8 cellular contexts compared by ENCODE assay signal in the genomic region with DNA sequence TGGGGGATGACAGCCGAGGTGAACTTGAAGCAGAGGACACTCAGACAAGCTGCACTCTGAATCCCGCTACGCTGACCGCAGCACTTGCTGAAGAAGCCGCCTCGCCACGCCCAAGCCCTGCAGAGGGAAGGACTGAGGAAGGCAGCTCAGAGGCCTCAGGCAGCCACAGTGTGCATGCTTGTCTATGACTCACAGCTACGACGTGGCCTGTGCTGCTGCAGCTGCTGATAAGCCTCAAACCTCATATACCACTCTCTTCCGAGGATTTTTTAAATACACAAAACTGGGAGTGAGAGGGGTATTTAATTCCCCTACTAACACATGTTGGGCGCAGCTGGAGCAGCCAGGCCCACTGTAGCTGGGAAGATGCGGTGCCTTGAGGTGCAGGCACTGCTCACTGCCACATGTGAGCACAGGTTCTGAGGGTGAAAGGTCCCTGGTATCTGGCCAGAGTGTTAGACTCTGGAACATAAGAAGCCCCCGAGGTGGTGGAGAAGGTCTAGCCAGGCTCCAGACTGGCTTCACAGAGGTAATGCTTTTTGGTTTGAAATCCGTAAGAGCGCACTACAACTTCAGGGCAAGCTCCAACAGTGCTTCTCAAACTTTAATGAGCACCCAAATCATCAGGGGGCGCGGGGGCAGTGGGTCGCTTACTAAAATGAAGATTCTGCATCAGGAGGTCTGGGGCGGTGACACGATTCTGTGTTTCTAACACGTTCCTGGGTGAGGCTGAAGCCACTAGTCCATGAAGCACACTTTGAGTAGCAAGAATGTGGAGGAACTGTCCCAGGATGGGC.
A peak's percentile ranks its signal among the peaks of the same experiment; 100 is the strongest.
DNase-seq lines count a peak whose midpoint lies in the region; ATAC-seq and TF ChIP-seq lines count a peak whose summit lies in the region.

No MANE protein-coding gene starts in this region.

- H3K4me3 Mint-ChIP-seq in CD8-positive, alpha-beta T cell: peak overlapping the region; percentile 65
- peak overlapping the region in 7 of 10 donors; percentile 39 to 88 (median 60) for H3K4me3 Mint-ChIP-seq in naive thymus-derived CD8-positive, alpha-beta T cell

- WGBS in thymus: 50% methylated on average over 21 of the region's 21 CpGs

- no peak overlapping the region for H3K27ac ChIP-seq in CD8-positive, alpha-beta T cell (ENCODE audit: low read depth, low read length)
- no peak overlapping the region for H3K27ac ChIP-seq in effector memory CD4-positive, alpha-beta T cell (ENCODE audit: insufficient read depth, low read length, poor library complexity, severe bottlenecking)
- peak overlapping the region; percentile 87 for H3K27ac ChIP-seq in thymus (ENCODE audit: low read depth)

- CTCF ChIA-PET in CD8-positive, alpha-beta T cell (lab: Charles Lee): interaction anchor here (0.7 to 1.5 kb wide), 4 partner anchors 9 to 23 kb away, joined by 3 to 4 read pairs (median 3); no protein-coding TSS in a partner anchor

- DNase-seq in CD8-positive, alpha-beta T cell: peak; percentile 25 to 78 (median 62)
- DNase-seq in Kasumi-1 (lab: John Stamatoyannopoulos, UW): peak; percentile 69 to 84
- DNase-seq in activated CD4-positive, alpha-beta T cell treated with anti-CD3 and anti-CD28 coated beads, Interleukin-2, amount 50 U/mL, for 48 hours: peak; percentile 82 to 87
- peak; percentile 8 to 30 (median 23) for DNase-seq in effector memory CD4-positive, alpha-beta T cell
- peak in 6 of 10 donors; percentile 25 to 72 (median 36) for DNase-seq in naive thymus-derived CD8-positive, alpha-beta T cell
- DNase-seq in NCI-H526 treated with DMSO at 0.1 percent for 48 hours (lab: John Stamatoyannopoulos, UW): no peak
- no peak for DNase-seq in NCI-H2029 (lab: John Stamatoyannopoulos, UW)

- H3K27me3 ChIP-seq in CD8-positive, alpha-beta T cell (ENCODE audit: insufficient read depth, low read length): no peaks in the 10 kb centered on the region
- H3K27me3 ChIP-seq in effector memory CD4-positive, alpha-beta T cell (replicated peaks; ENCODE audit: control insufficient read depth, insufficient read depth, low read length, poor library complexity, severe bottlenecking): no peaks in the 10 kb centered on the region
- H3K27me3 ChIP-seq in thymus (ENCODE audit: control insufficient read depth, insufficient read depth): no peaks in the 10 kb centered on the region

- TF ChIP-seq CTCF in CD8-positive, alpha-beta T cell (IDR thresholded peaks at IDR 0.05): no peak

- POLR2A ChIA-PET in CD8-positive, alpha-beta T cell (lab: Charles Lee): interaction anchor here (1.3 to 1.5 kb wide), 2 partner anchors 9 to 29 kb away, joined by 3 to 4 read pairs; no protein-coding TSS in a partner anchor
- POLR2A ChIA-PET in naive thymus-derived CD8-positive, alpha-beta T cell (lab: Charles Lee): interaction anchor here (0.8 to 1.3 kb wide), 5 partner anchors 12 to 259 kb away, joined by 3 to 4 read pairs (median 3); no protein-coding TSS in a partner anchor

- H3K36me3 ChIP-seq in CD8-positive, alpha-beta T cell (ENCODE audit: insufficient read depth, low read length): no peaks in the 10 kb centered on the region
- H3K36me3 ChIP-seq in effector memory CD4-positive, alpha-beta T cell (ENCODE audit: control insufficient read depth, insufficient read depth, low read length): no peaks in the 10 kb centered on the region
- H3K36me3 ChIP-seq in thymus (ENCODE audit: control insufficient read depth, insufficient read depth): no peaks in the 10 kb centered on the region

- ATAC-seq in CD8-positive, alpha-beta T cell: peak; percentile 91
- ATAC-seq in naive thymus-derived CD8-positive, alpha-beta T cell: peak; percentile 87 to 91

- no peaks in the 10 kb centered on the region for H3K9me3 Mint-ChIP-seq in CD8-positive, alpha-beta T cell
- H3K9me3 Mint-ChIP-seq in naive thymus-derived CD8-positive, alpha-beta T cell: no peaks in the 10 kb centered on the region

- peaks cover 41% of the 10 kb centered on the region for H3K4me1 ChIP-seq in CD8-positive, alpha-beta T cell (ENCODE audit: insufficient read depth, low read length)
- H3K4me1 ChIP-seq in effector memory CD4-positive, alpha-beta T cell (ENCODE audit: control insufficient read depth, insufficient read depth, low read length, poor library complexity, severe bottlenecking): peaks cover 34% of the 10 kb centered on the region
- H3K4me1 ChIP-seq in thymus (ENCODE audit: control insufficient read depth, insufficient read depth, low read length): peaks cover 32% of the 10 kb centered on the region

- H3K27me3 Mint-ChIP-seq in CD8-positive, alpha-beta T cell (ENCODE audit: low read depth): no peaks in the 10 kb centered on the region
- H3K27me3 Mint-ChIP-seq in naive thymus-derived CD8-positive, alpha-beta T cell: no peaks in the 10 kb centered on the region

- no peaks in the 10 kb centered on the region for H3K36me3 Mint-ChIP-seq in CD8-positive, alpha-beta T cell
- no peaks in the 10 kb centered on the region for H3K36me3 Mint-ChIP-seq in naive thymus-derived CD8-positive, alpha-beta T cell

- H3K4me1 Mint-ChIP-seq in CD8-positive, alpha-beta T cell (ENCODE audit: low read depth): peaks cover 41% of the 10 kb centered on the region
- peaks cover 24 to 45% (median 43%) of the 10 kb centered on the region in 4 donors for H3K4me1 Mint-ChIP-seq in naive thymus-derived CD8-positive, alpha-beta T cell

- peak overlapping the region; percentile 80 for H3K27ac Mint-ChIP-seq in CD8-positive, alpha-beta T cell
- peak overlapping the region in 6 of 10 donors; percentile 35 to 86 (median 60) for H3K27ac Mint-ChIP-seq in naive thymus-derived CD8-positive, alpha-beta T cell

- intact Hi-C loops in CD8-positive, alpha-beta T cell (cut with DNase I, micrococcal nuclease): loop anchor here in 1 of 2 experiments (10.0 kb wide), 1 partner anchor 260 kb away; the partner anchor contains the start of gene NFIL3

- H3K4me3 ChIP-seq in CD8-positive, alpha-beta T cell (ENCODE audit: low read depth, low read length): no peak overlapping the region
- no peak overlapping the region for H3K4me3 ChIP-seq in effector memory CD4-positive, alpha-beta T cell (ENCODE audit: insufficient read depth, low read depth, low read length, poor library complexity, severe bottlenecking)
- no peak overlapping the region for H3K4me3 ChIP-seq in thymus (ENCODE audit: low read length)

- no peaks in the 10 kb centered on the region for H3K9me3 ChIP-seq in CD8-positive, alpha-beta T cell (ENCODE audit: low read length)
- no peaks in the 10 kb centered on the region for H3K9me3 ChIP-seq in effector memory CD4-positive, alpha-beta T cell (ENCODE audit: control insufficient read depth, low read length)
- H3K9me3 ChIP-seq in thymus (ENCODE audit: control insufficient read depth): no peaks in the 10 kb centered on the region

Comparison
In these comparisons a context has a peak if more than half of its experiments do, and no peak if none do; other contexts are left out.
1. DNase-seq: peak in CD8-positive, alpha-beta T cell (7 of 7), Kasumi-1 (2 of 2), activated CD4-positive, alpha-beta T cell treated with anti-CD3 and anti-CD28 coated beads, Interleukin-2, amount 50 U/mL, for 48 hours (2 of 2), effector memory CD4-positive, alpha-beta T cell (3 of 3) and naive thymus-derived CD8-positive, alpha-beta T cell (6 of 10); none in NCI-H526 treated with DMSO at 0.1 percent for 48 hours (single experiment) and NCI-H2029 (single experiment).